In the genomic region with DNA sequence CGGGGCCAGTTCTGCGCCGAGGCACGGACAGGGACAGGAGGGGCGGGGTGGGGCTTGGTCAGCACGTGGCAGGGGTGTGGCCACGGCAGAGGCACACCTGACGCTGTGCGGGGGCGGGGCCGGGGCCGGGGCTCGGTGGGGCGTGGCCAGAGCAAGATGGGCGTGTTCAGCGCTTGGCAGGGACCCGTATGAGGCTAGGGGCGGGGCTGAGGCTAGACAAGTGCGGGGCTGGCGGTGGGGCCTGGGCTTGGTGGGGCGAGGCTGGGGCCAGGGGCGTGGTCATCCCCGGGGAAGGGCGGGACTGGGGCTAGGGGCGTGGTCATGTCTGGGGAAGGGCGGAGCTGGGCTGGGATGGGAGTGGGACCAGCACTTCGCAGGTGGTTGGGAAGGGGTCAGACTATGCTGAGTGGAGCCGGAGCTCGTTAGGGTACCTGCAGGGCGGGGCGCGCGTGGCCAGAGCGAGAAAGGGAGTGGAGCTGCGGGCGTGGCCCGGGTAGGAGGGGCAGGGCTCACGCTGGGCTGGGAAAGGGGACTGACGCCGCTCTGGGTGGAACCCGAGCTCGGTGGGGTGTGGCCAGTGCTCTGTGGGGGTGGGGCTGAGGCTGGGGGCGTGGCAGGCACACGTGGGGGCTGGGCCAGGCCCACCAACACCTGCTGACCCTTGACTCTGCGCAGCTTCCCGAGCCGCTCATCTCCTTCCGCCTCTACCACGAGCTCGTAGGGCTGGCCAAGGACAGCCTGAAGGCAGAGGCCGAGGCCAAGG, we compare ENCODE assay signal across 8 cellular contexts. TPM values are rescaled to one million over a fixed set of nuclear protein-coding genes. Genes with fewer than 3 reads are reported as not detected.
DNase-seq lines count a peak whose midpoint lies in the region; TF ChIP-seq lines count a peak whose summit lies in the region.

No MANE protein-coding gene starts in this region.

- DNase-seq in CD14-positive monocyte (ENCODE audit: low spot score): peak; percentile 81
- peak; percentile 45 for DNase-seq in SHP77 treated with DMSO at 0.1 percent for 48 hours (lab: John Stamatoyannopoulos, UW)
- peak; percentile 75 to 85 for DNase-seq in stimulated activated CD4-positive, alpha-beta T cell treated with anti-CD3 and anti-CD28 coated beads, Interleukin-2, amount 100 ng/mL, for 24 hours
- no peak for DNase-seq in Kasumi-1 (lab: John Stamatoyannopoulos, UW)
- no peak for DNase-seq in Calu3

- H3K36me3 Mint-ChIP-seq in CD14-positive monocyte: peaks cover 53 to 94% of the 10 kb centered on the region in 2 donors
- no peaks in the 10 kb centered on the region for H3K36me3 Mint-ChIP-seq in IgD-negative memory B cell
- peaks cover 6% of the 10 kb centered on the region for H3K36me3 Mint-ChIP-seq in activated naive CD4-positive, alpha-beta T cell treated with anti-CD3 and anti-CD28 coated beads, Interleukin-2, amount 50 U/mL, for 24 hours
- H3K36me3 Mint-ChIP-seq in Calu3 (ENCODE audit: insufficient read depth, unreplicated experiment): peaks cover 23% of the 10 kb centered on the region

- intact Hi-C loops in CD14-positive monocyte (cut with micrococcal nuclease): no loop called here
- intact Hi-C loops in Calu3 (cut with micrococcal nuclease; ENCODE audit: unreplicated experiment): no loop called here

- peaks cover 4% of the 10 kb centered on the region for H3K36me3 ChIP-seq in iPS-18a (ENCODE audit: control insufficient read depth, low read depth, low read length)

- no peak overlapping the region for H3K4me3 Mint-ChIP-seq in CD14-positive monocyte
- peak overlapping the region in 3 of 4 donors; percentile 41 to 77 (median 54) for H3K4me3 Mint-ChIP-seq in IgD-negative memory B cell
- H3K4me3 Mint-ChIP-seq in activated naive CD4-positive, alpha-beta T cell treated with anti-CD3 and anti-CD28 coated beads, Interleukin-2, amount 50 U/mL, for 24 hours: peak overlapping the region; percentile 33
- H3K4me3 Mint-ChIP-seq in Calu3 (ENCODE audit: low read depth, unreplicated experiment): no peak overlapping the region

- H3K9ac ChIP-seq in iPS-18a (ENCODE audit: low read length): no peak overlapping the region

- no peaks in the 10 kb centered on the region for H3K4me1 ChIP-seq in iPS-18a (ENCODE audit: control insufficient read depth, low read depth, low read length)

- H3K4me1 Mint-ChIP-seq in CD14-positive monocyte (peaks cover 46% of the 10 kb centered on the region), IgD-negative memory B cell (peaks cover 8 to 19% (median 11%) of the 10 kb centered on the region in 3 donors), Calu3 (ENCODE audit: low read depth, unreplicated experiment) (no peaks in the 10 kb centered on the region)
- H3K4me1 Mint-ChIP-seq in activated naive CD4-positive, alpha-beta T cell treated with anti-CD3 and anti-CD28 coated beads, Interleukin-2, amount 50 U/mL, for 24 hours: peaks cover 46% of the 10 kb centered on the region

- no peaks in the 10 kb centered on the region for H3K27me3 ChIP-seq in iPS-18a (ENCODE audit: control insufficient read depth, insufficient read depth, low read length)

- H3K4me3 ChIP-seq in iPS-18a (ENCODE audit: low read length): peak overlapping the region; percentile 52

- H3K9me3 ChIP-seq in iPS-18a (ENCODE audit: control insufficient read depth, low read depth, low read length): no peaks in the 10 kb centered on the region

- H3K27ac ChIP-seq in iPS-18a (ENCODE audit: low read length): no peak overlapping the region

- H3K27ac Mint-ChIP-seq in CD14-positive monocyte (peak overlapping the region in 6 of 7 donors; percentile 53 to 88 (median 76)), IgD-negative memory B cell (peak overlapping the region; percentile 67 to 94 (median 81)), Calu3 (ENCODE audit: unreplicated experiment) (no peak overlapping the region)
- H3K27ac Mint-ChIP-seq in activated naive CD4-positive, alpha-beta T cell treated with anti-CD3 and anti-CD28 coated beads, Interleukin-2, amount 50 U/mL, for 24 hours: peak overlapping the region; percentile 55

- CTCF ChIA-PET in Calu3 (lab: Charles Lee): no interaction called here

- H3K9me3 Mint-ChIP-seq in CD14-positive monocyte: no peaks in the 10 kb centered on the region
- H3K9me3 Mint-ChIP-seq in IgD-negative memory B cell: no peaks in the 10 kb centered on the region
- H3K9me3 Mint-ChIP-seq in activated naive CD4-positive, alpha-beta T cell treated with anti-CD3 and anti-CD28 coated beads, Interleukin-2, amount 50 U/mL, for 24 hours: no peaks in the 10 kb centered on the region
- no peaks in the 10 kb centered on the region for H3K9me3 Mint-ChIP-seq in Calu3 (ENCODE audit: low read depth, unreplicated experiment)

- H3K27me3 Mint-ChIP-seq in CD14-positive monocyte (ENCODE audit: low read depth in 3 of 3): peaks cover 0 to 3% (median 0%) of the 10 kb centered on the region in 3 donors
- H3K27me3 Mint-ChIP-seq in IgD-negative memory B cell: no peaks in the 10 kb centered on the region
- no peaks in the 10 kb centered on the region for H3K27me3 Mint-ChIP-seq in activated naive CD4-positive, alpha-beta T cell treated with anti-CD3 and anti-CD28 coated beads, Interleukin-2, amount 50 U/mL, for 24 hours
- no peaks in the 10 kb centered on the region for H3K27me3 Mint-ChIP-seq in Calu3 (ENCODE audit: unreplicated experiment)

- TF ChIP-seq CTCF in CD14-positive monocyte (IDR thresholded peaks at IDR 0.05) (no peak), Calu3 (IDR thresholded peaks at IDR 0.05; ENCODE audit: unreplicated experiment) (no peak)

- no TSS peak for BruUV-seq in Calu3 (replicated peaks; lab: Mats Ljungman, UMichigan)

RNA-seq across cellular contexts. Expression of a gene that starts 12.8 kb away (rescaled TPM):
- polyA plus RNA-seq in CD14-positive monocyte (100 to 1,000 TPM; 195 to 222 TPM), IgD-negative memory B cell (237 TPM)
- 141 and 144 TPM in 2 replicates for total RNA-seq in Calu3 (2022)

RNA-seq across cellular contexts. Expression of a gene that starts 15.4 kb away (rescaled TPM):
- 100 to 1,000 TPM; 108 to 137 TPM for polyA plus RNA-seq in CD14-positive monocyte
- polyA plus RNA-seq in IgD-negative memory B cell: 391 TPM
- total RNA-seq in Calu3 (2022): 10.4 and 12.0 TPM in 2 replicates

RNA-seq across cellular contexts. Expression of a gene that starts 21.4 kb away (rescaled TPM):
- 100 to 1,000 TPM; 459 to 508 TPM for polyA plus RNA-seq in CD14-positive monocyte
- 460 TPM for polyA plus RNA-seq in IgD-negative memory B cell
- 246 and 251 TPM in 2 replicates for total RNA-seq in Calu3 (2022)

RNA-seq across cellular contexts. Expression of a gene that starts 42.4 kb away (rescaled TPM):
- polyA plus RNA-seq in CD14-positive monocyte (1 to 10 TPM; 1.7 to 7.8 TPM), IgD-negative memory B cell (21.4 TPM)
- 22.7 and 24.3 TPM in 2 replicates for total RNA-seq in Calu3 (2022)

RNA-seq across cellular contexts. Expression of a gene that starts 55.9 kb away (rescaled TPM):
- 100 to 1,000 TPM in 1 of 2 donors, 10 to 100 TPM in 1; 69.9 to 144 TPM for polyA plus RNA-seq in CD14-positive monocyte
- 596 TPM for polyA plus RNA-seq in IgD-negative memory B cell
- total RNA-seq in Calu3 (2022): 135 and 151 TPM in 2 replicates

Comparison
In these comparisons a context has a peak if more than half of its experiments do, and no peak if none do; other contexts are left out.
1. DNase-seq: peak in CD14-positive monocyte (single experiment), SHP77 treated with DMSO at 0.1 percent for 48 hours (single experiment) and stimulated activated CD4-positive, alpha-beta T cell treated with anti-CD3 and anti-CD28 coated beads, Interleukin-2, amount 100 ng/mL, for 24 hours (2 of 2); none in Kasumi-1 (0 of 2) and Calu3 (single experiment).
2. H3K4me3 Mint-ChIP-seq: peak in IgD-negative memory B cell (3 of 4) and activated naive CD4-positive, alpha-beta T cell treated with anti-CD3 and anti-CD28 coated beads, Interleukin-2, amount 50 U/mL, for 24 hours (single experiment); none in CD14-positive monocyte (0 of 2) and Calu3 (single experiment).